In the genomic region with DNA sequence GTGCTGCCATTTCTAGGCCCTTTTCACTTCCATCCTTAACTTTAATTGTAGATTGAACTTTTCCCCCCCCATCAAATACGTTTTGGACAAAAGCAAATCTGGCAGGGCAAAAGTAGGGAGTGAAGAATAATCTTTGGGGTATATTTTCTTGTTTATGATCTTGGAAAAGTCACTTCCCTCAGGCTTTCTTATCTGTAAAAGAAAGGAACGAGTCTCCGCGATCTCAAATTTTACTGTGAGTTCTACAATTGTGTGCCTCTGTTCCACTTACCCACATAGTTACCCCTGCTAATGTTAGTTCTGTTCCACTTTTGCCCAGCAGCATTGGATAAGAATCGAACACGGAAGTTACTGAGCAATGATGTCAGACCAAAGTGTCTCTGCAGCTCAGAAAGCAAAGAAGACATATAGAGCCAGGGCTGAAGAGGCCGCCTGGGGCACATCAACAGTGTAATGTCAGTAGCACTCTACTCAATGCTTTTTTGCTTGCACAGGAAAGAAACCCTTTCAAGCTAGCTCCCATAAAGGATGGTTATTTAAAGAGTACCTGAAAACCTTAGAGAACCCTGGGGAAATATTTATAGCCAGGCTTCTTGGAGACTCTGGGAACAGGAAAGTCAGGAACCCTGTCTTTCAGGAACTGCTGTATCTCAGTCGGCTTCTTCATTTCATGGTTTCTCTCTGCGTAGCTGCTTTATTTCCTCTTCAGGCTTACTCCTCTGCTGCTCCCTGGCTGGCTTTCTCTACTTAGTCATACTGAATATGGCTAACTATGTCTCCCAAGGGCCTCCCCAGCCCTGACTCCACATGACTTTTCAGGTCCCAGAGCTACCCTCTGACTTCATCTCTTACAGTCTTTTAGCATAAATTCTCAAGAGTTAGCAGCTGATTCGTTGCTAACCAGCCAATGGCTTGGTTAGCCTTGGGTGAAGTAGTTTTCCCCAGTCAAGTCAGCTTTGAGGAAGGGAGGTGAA, we compare ENCODE assay signal across 8 cellular contexts.
A peak's percentile ranks its signal among the peaks of the same experiment; 100 is the strongest.
DNase-seq lines count a peak whose midpoint lies in the region; ATAC-seq and TF ChIP-seq lines count a peak whose summit lies in the region.

No MANE protein-coding gene starts in this region.

- peak; percentile 26 for DNase-seq in medulla oblongata (ENCODE audit: extremely low spot score)
- no peak for DNase-seq in GOT3 (lab: John Stamatoyannopoulos, UW)
- DNase-seq in progenitor cell of endocrine pancreas (ENCODE audit: low spot score, unreplicated experiment): no peak
- DNase-seq in NCI-H2196 (lab: John Stamatoyannopoulos, UW; ENCODE audit: unreplicated experiment): no peak
- no peak for DNase-seq in DMS79 treated with DMSO at 0.1 percent for 48 hours (lab: John Stamatoyannopoulos, UW)

- H3K4me3 Mint-ChIP-seq in progenitor cell of endocrine pancreas (ENCODE audit: low read depth): no peak overlapping the region

- H3K4me3 ChIP-seq in OCI-LY3 (ENCODE audit: low read length): no peak overlapping the region

- H3K27ac Mint-ChIP-seq in progenitor cell of endocrine pancreas: no peak overlapping the region

- no peak overlapping the region for H3K9ac ChIP-seq in OCI-LY3 (ENCODE audit: low read length)

- no peaks in the 10 kb centered on the region for H3K27me3 Mint-ChIP-seq in progenitor cell of endocrine pancreas

- no peaks in the 10 kb centered on the region for H3K9me3 ChIP-seq in OCI-LY3 (ENCODE audit: insufficient read depth, low read length)

- no peak overlapping the region for H3K27ac ChIP-seq in OCI-LY3 (ENCODE audit: low read length)

- no peaks in the 10 kb centered on the region for H3K4me1 Mint-ChIP-seq in progenitor cell of endocrine pancreas (ENCODE audit: low read depth)

- H4K20me1 ChIP-seq in OCI-LY3 (ENCODE audit: insufficient read depth, low read length): no peaks in the 10 kb centered on the region

- TF ChIP-seq CTCF in OCI-LY3 (IDR thresholded peaks at IDR 0.05; ENCODE audit: low read depth, low read length) (no peak), progenitor cell of endocrine pancreas (IDR thresholded peaks at IDR 0.05; ENCODE audit: unreplicated experiment) (no peak)

- peaks cover 12% of the 10 kb centered on the region for H3K4me1 ChIP-seq in OCI-LY3 (ENCODE audit: low read length)

- no peaks in the 10 kb centered on the region for H3K9me3 Mint-ChIP-seq in progenitor cell of endocrine pancreas (ENCODE audit: low read depth)

- ATAC-seq in GM18868 (IDR thresholded peaks at IDR 0.05; ENCODE audit: unreplicated experiment) (peak; percentile 82), HG02610 (IDR thresholded peaks at IDR 0.05; ENCODE audit: unreplicated experiment) (peak; percentile 94)

- no peaks in the 10 kb centered on the region for H3K27me3 ChIP-seq in OCI-LY3 (ENCODE audit: low read depth, low read length)

- no peaks in the 10 kb centered on the region for H3K36me3 ChIP-seq in OCI-LY3 (replicated peaks; ENCODE audit: low read depth, low read length)

- H3K36me3 Mint-ChIP-seq in progenitor cell of endocrine pancreas (ENCODE audit: insufficient read depth): no peaks in the 10 kb centered on the region

- H3K4me2 ChIP-seq in OCI-LY3 (ENCODE audit: low read length): peak overlapping the region; percentile 15

- peak overlapping the region; percentile 36; the same call in 1 of the 2 replicates for H2AFZ ChIP-seq in OCI-LY3 (ENCODE audit: low read depth, low read length)

- no peaks in the 10 kb centered on the region for H3K79me2 ChIP-seq in OCI-LY3 (ENCODE audit: low read length)
